In genomic region chr2:10329584-10329879, GRCh38 we compare ENCODE assay signal across 2 cellular contexts.
TF ChIP-seq lines count a peak whose summit lies in the region.

No MANE protein-coding gene starts in this region.

TF ChIP-seq in GM23338, 12 proteins besides CTCF, POLR2A, EP300 and RAD21:
- no peak for TF ChIP-seq JUNB (IDR thresholded peaks at IDR 0.05; ENCODE audit: unreplicated experiment)
- TF ChIP-seq EZH2phosphoT487 (IDR thresholded peaks at IDR 0.05; ENCODE audit: unreplicated experiment) = no peak
- no peak for TF ChIP-seq STAT1 (IDR thresholded peaks at IDR 0.05; ENCODE audit: unreplicated experiment)
- no peak for TF ChIP-seq NANOG (IDR thresholded peaks at IDR 0.05; ENCODE audit: borderline replicate concordance)
- no peak for TF ChIP-seq EZH2 (IDR thresholded peaks at IDR 0.05; ENCODE audit: low read depth, unreplicated experiment)
TF ChIP-seq in GM23338: peak in this region for 0.

TF ChIP-seq in H1, 55 proteins besides CTCF, POLR2A, EP300 and RAD21:
- TF ChIP-seq, protein P1, sequence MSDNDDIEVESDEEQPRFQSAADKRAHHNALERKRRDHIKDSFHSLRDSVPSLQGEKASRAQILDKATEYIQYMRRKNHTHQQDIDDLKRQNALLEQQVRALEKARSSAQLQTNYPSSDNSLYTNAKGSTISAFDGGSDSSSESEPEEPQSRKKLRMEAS (IDR thresholded peaks at IDR 0.05) = no peak
- TF ChIP-seq BCL11A (IDR thresholded peaks at IDR 0.05; ENCODE audit: low read depth in 2 of 2, low read length in 2 of 2) = no peak
- no peak for TF ChIP-seq RXRA (IDR thresholded peaks at IDR 0.05; ENCODE audit: insufficient read depth, low read depth, low read length)
- TF ChIP-seq SRF (IDR thresholded peaks at IDR 0.05; ENCODE audit: low read depth, low read length) = no peak
- no peak for TF ChIP-seq ATF2 (IDR thresholded peaks at IDR 0.05; ENCODE audit: low read length)
- no peak for TF ChIP-seq RBBP5 (IDR thresholded peaks at IDR 0.05; ENCODE audit: borderline replicate concordance, low read depth, low read length)
- no peak for TF ChIP-seq TAF1 (IDR thresholded peaks at IDR 0.05; ENCODE audit: low read depth, low read length)
- TF ChIP-seq KDM1A (IDR thresholded peaks at IDR 0.05; ENCODE audit: borderline replicate concordance, low read length) = no peak
- TF ChIP-seq RFX5 (IDR thresholded peaks at IDR 0.05; ENCODE audit: borderline replicate concordance, low read depth, low read length) = no peak
- TF ChIP-seq POU5F1 (IDR thresholded peaks at IDR 0.05; ENCODE audit: low read depth, low read length) = no peak
- TF ChIP-seq JUN (IDR thresholded peaks at IDR 0.05; ENCODE audit: low read depth, low read length) = no peak
- no peak for TF ChIP-seq HDAC6 (IDR thresholded peaks at IDR 0.05; ENCODE audit: low read depth, low read length)
- TF ChIP-seq SIN3A (conservative IDR thresholded peaks at IDR 0.05 in 1 of 2, IDR thresholded peaks at IDR 0.05 in 1 of 2; ENCODE audit: low read depth in 1 of 2, low read length in 2 of 2) = no peak
- no peak for TF ChIP-seq YY1 (IDR thresholded peaks at IDR 0.05; ENCODE audit: low read depth, low read length)
- TF ChIP-seq TCF12 (IDR thresholded peaks at IDR 0.05; ENCODE audit: low read depth, low read length) = no peak
- TF ChIP-seq NRF1 (IDR thresholded peaks at IDR 0.05; ENCODE audit: low read depth, low read length) = no peak
- no peak for TF ChIP-seq SAP30 (IDR thresholded peaks at IDR 0.05; ENCODE audit: insufficient read depth, insufficient replicate concordance, low read length)
- no peak for TF ChIP-seq ASH2L (IDR thresholded peaks at IDR 0.05; ENCODE audit: low read length)
- TF ChIP-seq, protein P2, sequence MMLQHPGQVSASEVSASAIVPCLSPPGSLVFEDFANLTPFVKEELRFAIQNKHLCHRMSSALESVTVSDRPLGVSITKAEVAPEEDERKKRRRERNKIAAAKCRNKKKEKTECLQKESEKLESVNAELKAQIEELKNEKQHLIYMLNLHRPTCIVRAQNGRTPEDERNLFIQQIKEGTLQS (IDR thresholded peaks at IDR 0.05; ENCODE audit: insufficient read depth, low read depth, low read length) = no peak
- TF ChIP-seq BRCA1 (IDR thresholded peaks at IDR 0.05; ENCODE audit: low read depth, low read length) = no peak
